ENCODE assay signal across 8 cellular contexts in the genomic region with DNA sequence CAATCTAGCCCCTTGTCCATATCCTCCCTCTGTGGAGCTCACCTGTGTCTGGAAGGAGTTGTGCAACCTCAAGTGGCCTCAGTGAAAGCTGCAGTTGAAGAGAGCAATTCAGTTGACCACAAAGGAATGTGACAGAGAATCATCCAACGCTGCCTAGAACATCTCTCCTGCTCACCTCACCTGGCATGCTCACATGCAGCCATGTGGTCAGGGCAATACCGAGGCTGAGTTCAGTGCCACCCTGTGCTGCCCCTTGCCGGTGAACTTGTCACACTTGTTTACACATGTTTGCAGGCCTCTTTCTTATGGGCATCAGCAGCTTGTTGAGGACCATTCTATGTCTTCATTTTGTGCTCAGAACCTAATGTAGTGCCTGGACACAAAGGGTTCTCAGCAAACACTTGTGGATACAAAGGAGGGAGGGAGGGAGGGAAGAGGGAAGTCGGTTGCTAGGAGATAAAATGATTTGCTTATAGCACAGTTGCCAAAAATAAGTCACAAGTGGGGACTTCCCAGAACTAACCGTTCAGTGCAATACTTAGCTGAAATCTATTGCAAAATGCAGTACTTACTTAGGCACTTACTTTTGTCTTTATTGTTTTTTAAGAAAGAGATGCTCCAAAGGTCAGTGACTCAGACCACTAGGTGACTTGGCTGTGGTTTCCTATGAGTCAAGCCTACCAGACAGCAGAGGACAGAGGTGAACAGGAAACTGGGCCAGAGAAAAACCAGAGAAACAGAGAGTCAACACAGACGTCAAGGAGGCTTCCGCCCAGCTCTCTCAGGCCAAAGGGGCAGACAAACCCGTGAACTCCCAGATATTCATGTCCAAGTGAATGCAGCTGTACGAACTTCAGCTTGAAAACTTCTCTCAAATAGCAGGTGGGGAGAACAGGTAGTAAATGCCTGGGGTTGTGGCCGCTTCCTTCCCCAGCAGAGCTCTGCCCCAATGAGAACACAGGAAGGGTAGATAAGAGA.
A peak's percentile ranks its signal among the peaks of the same experiment; 100 is the strongest.
DNase-seq lines count a peak whose midpoint lies in the region; ATAC-seq and TF ChIP-seq lines count a peak whose summit lies in the region.

No MANE protein-coding gene starts in this region.

- CTCF ChIA-PET in PC-9 (lab: Charles Lee): interaction anchor here (0.6 to 1.1 kb wide), 5 partner anchors 42 to 268 kb away, joined by 3 to 11 read pairs (median 4); partner anchors contain the start of gene CTNNB1

- peak; percentile 71 to 98 (median 94) for TF ChIP-seq EP300 in upper lobe of left lung (IDR thresholded peaks at IDR 0.05)

- no peaks in the 10 kb centered on the region for H4K20me1 ChIP-seq in PC-9 (ENCODE audit: insufficient read depth)

- peak overlapping the region; percentile 72 for H2AFZ ChIP-seq in PC-9
- no peak overlapping the region for H2AFZ ChIP-seq in mesenchymal stem cell (ENCODE audit: low read depth, low read length)

- H3K79me2 ChIP-seq in PC-9 (ENCODE audit: low read depth): no peaks in the 10 kb centered on the region

- ATAC-seq in GM19452 (IDR thresholded peaks at IDR 0.05; ENCODE audit: unreplicated experiment): peak; percentile 96
- ATAC-seq in HG03460 (IDR thresholded peaks at IDR 0.05; ENCODE audit: unreplicated experiment): peak; percentile 97
- peak; percentile 94 to 95 for ATAC-seq in upper lobe of left lung (ENCODE audit: low FRiP score in 2 of 2)

- intact Hi-C loops in PC-9 (cut with micrococcal nuclease; ENCODE audit: unreplicated experiment) (loop anchor here (1.0 to 2.0 kb wide), 5 partner anchors 146 to 387 kb away; partner anchors contain the start of gene CTNNB1), colonic mucosa (cut with DNase I) (loop anchor here (5.0 to 10.0 kb wide), 2 partner anchors 233 to 389 kb away; no protein-coding TSS in a partner anchor)

- H3K4me1 ChIP-seq in PC-9 (replicated peaks; ENCODE audit: insufficient read depth) (peaks cover 32% of the 10 kb centered on the region), colonic mucosa (peaks cover 15% of the 10 kb centered on the region), mesenchymal stem cell (ENCODE audit: control insufficient read depth, insufficient read depth, low read depth, low read length) (peaks cover 12% of the 10 kb centered on the region), upper lobe of left lung (peaks cover 27 to 37% (median 34%) of the 10 kb centered on the region in 4 donors)

- no peak overlapping the region for H2BK120ac ChIP-seq in mesenchymal stem cell (ENCODE audit: low read depth, low read length)

- 17% methylated on average over 8 of the region's 10 CpGs for WGBS in mesenchymal stem cell
- 14% methylated on average over 8 to 10 of the region's 10 CpGs for WGBS in upper lobe of left lung, 2 donors

- peak overlapping the region; percentile 46 to 94 for H2BK12ac ChIP-seq in mesenchymal stem cell (ENCODE audit: low read length in 2 of 2)

- DNase-seq in Daoy (ENCODE audit: low read depth): peak; percentile 84
- peak; percentile 75 to 98 for DNase-seq in PC-9
- peak; percentile 76 for DNase-seq in colonic mucosa
- DNase-seq in mesenchymal stem cell: peak; percentile 100
- DNase-seq in upper lobe of left lung: peak in 1 of 2 donors; percentile 90
- DNase-seq in SHP77 (lab: John Stamatoyannopoulos, UW): no peak

- BruUV-seq in PC-9 (replicated peaks; lab: Mats Ljungman, UMichigan): no TSS peak

- H3K9ac ChIP-seq in colonic mucosa (ENCODE audit: low read depth in 2 of 2, low read length in 2 of 2) (peak overlapping the region; percentile 50 to 60), mesenchymal stem cell (ENCODE audit: low read length) (peak overlapping the region; percentile 67)

- peak overlapping the region in 1 of 2 experiments; percentile 36 for H3K23ac ChIP-seq in mesenchymal stem cell (ENCODE audit: low read length in 2 of 2)

- no peak; the same call in 1 of the 2 replicates for TF ChIP-seq CTCF in PC-9 (conservative IDR thresholded peaks at IDR 0.05)
- TF ChIP-seq CTCF in colonic mucosa (IDR thresholded peaks at IDR 0.05): no peak
- peak in 4 of 6 experiments; percentile 11 to 45 (median 28) for TF ChIP-seq CTCF in upper lobe of left lung (IDR thresholded peaks at IDR 0.05)

- H3K4ac ChIP-seq in mesenchymal stem cell (ENCODE audit: low read depth in 1 of 2, low read length in 2 of 2): peak overlapping the region; percentile 43 to 62

- no peak overlapping the region for H2BK5ac ChIP-seq in mesenchymal stem cell (ENCODE audit: low read depth, low read length, poor library complexity, severe bottlenecking)

- H3K36me3 ChIP-seq in PC-9 (ENCODE audit: low read depth): no peaks in the 10 kb centered on the region
- no peaks in the 10 kb centered on the region for H3K36me3 ChIP-seq in colonic mucosa
- H3K36me3 ChIP-seq in mesenchymal stem cell (ENCODE audit: control insufficient read depth in 1 of 2, insufficient read depth in 2 of 2, low read depth in 1 of 2, low read length in 2 of 2): no peaks in the 10 kb centered on the region
- no peaks in the 10 kb centered on the region for H3K36me3 ChIP-seq in upper lobe of left lung

- POLR2A ChIA-PET in PC-9 (lab: Charles Lee; ENCODE audit: unreplicated experiment): interaction anchor here (0.7 to 0.8 kb wide), 2 partner anchors 226 to 228 kb away, joined by 6 to 10 read pairs; partner anchors contain the start of gene CTNNB1

- H3K18ac ChIP-seq in mesenchymal stem cell (ENCODE audit: low read depth in 1 of 2, low read length in 2 of 2): peak overlapping the region; percentile 83 to 93

- no peaks in the 10 kb centered on the region for H3K27me3 ChIP-seq in PC-9 (ENCODE audit: insufficient read depth, low read depth)
- H3K27me3 ChIP-seq in colonic mucosa: no peaks in the 10 kb centered on the region
- no peaks in the 10 kb centered on the region for H3K27me3 ChIP-seq in mesenchymal stem cell (ENCODE audit: control insufficient read depth in 1 of 2, insufficient read depth in 1 of 2, low read length in 2 of 2)
- H3K27me3 ChIP-seq in upper lobe of left lung: no peaks in the 10 kb centered on the region

- H3K14ac ChIP-seq in mesenchymal stem cell (ENCODE audit: low read length in 2 of 2): peak overlapping the region in 1 of 2 experiments; percentile 50

- no peak overlapping the region for H2AK5ac ChIP-seq in mesenchymal stem cell (ENCODE audit: low read length, severe bottlenecking)

- no peaks in the 10 kb centered on the region for H3K9me2 ChIP-seq in PC-9 (ENCODE audit: insufficient read depth)

- peak overlapping the region; percentile 83 for H4K8ac ChIP-seq in mesenchymal stem cell (ENCODE audit: low read length)

- no peaks in the 10 kb centered on the region for H3K79me1 ChIP-seq in mesenchymal stem cell (replicated peaks; ENCODE audit: low read length, poor library complexity, severe bottlenecking)

- H3K27ac ChIP-seq in PC-9 (peak overlapping the region; percentile 92), colonic mucosa (peak overlapping the region; percentile 60), mesenchymal stem cell (ENCODE audit: low read length, poor library complexity, severe bottlenecking) (peak overlapping the region; percentile 75), upper lobe of left lung (peak overlapping the region; percentile 64 to 80 (median 70))

- H2BK15ac ChIP-seq in mesenchymal stem cell (ENCODE audit: low read depth, poor library complexity, severe bottlenecking): no peak overlapping the region

- H4K91ac ChIP-seq in mesenchymal stem cell (ENCODE audit: low read length): peak overlapping the region; percentile 79

- H3K9me3 ChIP-seq in PC-9 (ENCODE audit: insufficient read depth, low read depth): no peaks in the 10 kb centered on the region
- H3K9me3 ChIP-seq in colonic mucosa: no peaks in the 10 kb centered on the region
- no peaks in the 10 kb centered on the region for H3K9me3 ChIP-seq in mesenchymal stem cell (ENCODE audit: control insufficient read depth, low read length)
- no peaks in the 10 kb centered on the region for H3K9me3 ChIP-seq in upper lobe of left lung

- peak in 1 of 4 donors; percentile 51 for TF ChIP-seq POLR2A in upper lobe of left lung (IDR thresholded peaks at IDR 0.05)

- H3K4me3 ChIP-seq in PC-9 (no peak overlapping the region; the same call in 1 of the 2 replicates), colonic mucosa (no peak overlapping the region), mesenchymal stem cell (ENCODE audit: insufficient read depth in 1 of 2, low read depth in 1 of 2, low read length in 2 of 2) (peak overlapping the region in 1 of 2 experiments; percentile 44), upper lobe of left lung (no peak overlapping the region)

- peaks cover 25% of the 10 kb centered on the region; the same call in 1 of the 2 replicates for H3F3A ChIP-seq in PC-9 (ENCODE audit: insufficient read depth, low read depth)

- H3K4me2 ChIP-seq in PC-9: peak overlapping the region; percentile 75
- H3K4me2 ChIP-seq in mesenchymal stem cell (ENCODE audit: low read length, poor library complexity, severe bottlenecking): no peak overlapping the region

Comparison
In these comparisons a context has a peak if more than half of its experiments do, and no peak if none do; other contexts are left out.
1. DNase-seq: peak in Daoy (single experiment), PC-9 (2 of 2), colonic mucosa (single experiment) and mesenchymal stem cell (single experiment); none in SHP77 (0 of 2).
2. CTCF ChIP-seq: peak in upper lobe of left lung (4 of 6); none in PC-9 (single experiment) and colonic mucosa (single experiment).
3. Peak in every context shown above with its lines, with median percentiles within 50 percentile points of each other: ATAC-seq and H3K27ac ChIP-seq.